9 cellular contexts compared by ENCODE assay signal in the genomic region with DNA sequence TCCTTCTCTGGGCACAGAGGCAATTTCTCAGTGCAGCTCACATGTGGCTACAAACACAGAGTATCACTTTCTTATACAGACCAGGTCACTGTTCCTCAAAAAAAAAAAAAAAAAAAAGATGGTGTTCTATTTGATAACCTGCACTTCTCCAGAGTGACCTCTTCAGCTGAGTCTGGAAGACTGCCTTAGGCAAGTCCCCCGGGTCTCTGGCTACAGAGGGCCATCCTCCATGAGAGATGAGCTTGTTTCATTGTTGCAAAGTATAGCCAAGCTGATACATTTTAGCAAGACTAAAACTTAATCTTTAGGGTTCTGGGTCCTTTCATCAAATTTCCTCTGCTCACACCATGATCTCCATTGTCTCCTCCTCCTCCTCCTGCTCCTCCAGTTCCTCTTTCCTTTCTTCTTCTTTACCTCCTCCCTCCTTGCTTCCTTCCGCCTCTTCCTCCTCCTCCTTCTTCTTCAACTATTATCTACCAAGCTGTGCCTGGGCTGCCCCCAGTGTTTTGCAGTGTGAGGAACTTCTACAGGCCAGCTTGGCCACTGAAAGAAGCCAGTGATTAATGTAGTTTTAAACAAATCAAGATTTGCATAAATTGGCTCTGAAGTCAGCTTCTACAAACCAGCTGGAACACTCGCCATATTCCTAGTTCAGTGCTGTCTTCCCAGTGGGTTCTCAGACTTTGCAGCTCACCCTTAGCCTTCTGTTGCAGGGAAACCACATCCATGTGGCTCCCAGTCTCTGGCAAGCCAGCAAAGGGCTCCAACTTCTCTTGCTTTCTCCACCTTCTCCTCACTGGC.
DNase-seq lines count a peak whose midpoint lies in the region; ATAC-seq and TF ChIP-seq lines count a peak whose summit lies in the region.
"Had no signal": no experiment of that assay in that cellular context is flagged by ENCODE, and none has a peak within 500 bp of the region (broad histone marks: within the 10 kb centered on the region; RNA-seq: fewer than 3 reads in every experiment).

No MANE protein-coding gene starts in this region.

- H3K4me1 ChIP-seq in upper lobe of right lung, result peaks cover 22% of the 10 kb centered on the region

- H3K36me3 ChIP-seq in upper lobe of right lung, result no peaks in the 10 kb centered on the region

- no peaks in the 10 kb centered on the region for H3K9me3 ChIP-seq in upper lobe of right lung

- H3K27ac ChIP-seq in upper lobe of right lung, result no peak overlapping the region

- no peaks in the 10 kb centered on the region for H3K27me3 Mint-ChIP-seq in stimulated activated naive CD8-positive, alpha-beta T cell treated with anti-CD3 and anti-CD28 coated beads, Interleukin-15, Interleukin-2, amounts not matched to agents 100 ng/mL and 50 ng/mL, for 24 hours
- no peaks in the 10 kb centered on the region for H3K27me3 Mint-ChIP-seq in stimulated activated naive CD8-positive, alpha-beta T cell treated with anti-CD3 and anti-CD28 coated beads, Interleukin-15, amount 100 ng/mL, for 72 hours
- H3K27me3 Mint-ChIP-seq in mesothelial cell of epicardium (ENCODE audit: low read depth), result peaks cover 3% of the 10 kb centered on the region

- H3K4me3 Mint-ChIP-seq in stimulated activated naive CD8-positive, alpha-beta T cell treated with anti-CD3 and anti-CD28 coated beads, Interleukin-15, Interleukin-2, amounts not matched to agents 100 ng/mL and 50 ng/mL, for 24 hours, result no peak overlapping the region
- no peak overlapping the region for H3K4me3 Mint-ChIP-seq in stimulated activated naive CD8-positive, alpha-beta T cell treated with anti-CD3 and anti-CD28 coated beads, Interleukin-15, amount 100 ng/mL, for 72 hours
- H3K4me3 Mint-ChIP-seq in mesothelial cell of epicardium, result no peak overlapping the region

- ATAC-seq in stimulated activated naive CD8-positive, alpha-beta T cell treated with anti-CD3 and anti-CD28 coated beads, Interleukin-15, amount 100 ng/mL, for 72 hours, result no peak
- ATAC-seq in HG02642 (IDR thresholded peaks at IDR 0.05; ENCODE audit: poor library complexity, unreplicated experiment), result no peak
- no peak for ATAC-seq in upper lobe of right lung
- no peak for ATAC-seq in HG03280 (IDR thresholded peaks at IDR 0.05; ENCODE audit: unreplicated experiment)

- TF ChIP-seq CTCF in upper lobe of right lung (IDR thresholded peaks at IDR 0.05), result no peak
- no peak for TF ChIP-seq CTCF in mesothelial cell of epicardium (IDR thresholded peaks at IDR 0.05; ENCODE audit: unreplicated experiment)

- no peaks in the 10 kb centered on the region for H3K27me3 ChIP-seq in upper lobe of right lung

- no peaks in the 10 kb centered on the region for H3K36me3 Mint-ChIP-seq in stimulated activated naive CD8-positive, alpha-beta T cell treated with anti-CD3 and anti-CD28 coated beads, Interleukin-15, Interleukin-2, amounts not matched to agents 100 ng/mL and 50 ng/mL, for 24 hours (ENCODE audit: low read depth)
- no peaks in the 10 kb centered on the region for H3K36me3 Mint-ChIP-seq in mesothelial cell of epicardium

- H3K4me1 Mint-ChIP-seq in stimulated activated naive CD8-positive, alpha-beta T cell treated with anti-CD3 and anti-CD28 coated beads, Interleukin-15, Interleukin-2, amounts not matched to agents 100 ng/mL and 50 ng/mL, for 24 hours (ENCODE audit: low read depth), result peaks cover 79% of the 10 kb centered on the region
- H3K4me1 Mint-ChIP-seq in stimulated activated naive CD8-positive, alpha-beta T cell treated with anti-CD3 and anti-CD28 coated beads, Interleukin-15, amount 100 ng/mL, for 72 hours, result peaks cover 73% of the 10 kb centered on the region
- peaks cover 38% of the 10 kb centered on the region for H3K4me1 Mint-ChIP-seq in mesothelial cell of epicardium

- no peak overlapping the region for H3K4me3 ChIP-seq in upper lobe of right lung

- intact Hi-C loops in upper lobe of right lung (cut with DNase I), result no loop called here

- H3K9me3 Mint-ChIP-seq in stimulated activated naive CD8-positive, alpha-beta T cell treated with anti-CD3 and anti-CD28 coated beads, Interleukin-15, Interleukin-2, amounts not matched to agents 100 ng/mL and 50 ng/mL, for 24 hours, result no peaks in the 10 kb centered on the region
- no peaks in the 10 kb centered on the region for H3K9me3 Mint-ChIP-seq in stimulated activated naive CD8-positive, alpha-beta T cell treated with anti-CD3 and anti-CD28 coated beads, Interleukin-15, amount 100 ng/mL, for 72 hours
- H3K9me3 Mint-ChIP-seq in mesothelial cell of epicardium, result no peaks in the 10 kb centered on the region

- DNase-seq in stimulated activated naive CD8-positive, alpha-beta T cell treated with anti-CD3 and anti-CD28 coated beads, Interleukin-15, amount 100 ng/mL, for 72 hours, result no peak
- DNase-seq in OCI-M1 (lab: John Stamatoyannopoulos, UW) (peak; percentile 91), fibroblast of peridontal ligament (ENCODE audit: extremely low read depth) (peak; percentile 62), upper lobe of right lung (no peak), mesothelial cell of epicardium (ENCODE audit: low spot score in 2 of 2, unreplicated experiment in 2 of 2) (no peak)
- DNase-seq: stimulated activated CD4-positive, alpha-beta T cell treated with anti-CD3 and anti-CD28 coated beads, Interleukin-1b, Interleukin-23, amount 100 ng/mL, for 48 hours had no signal

- H3K27ac Mint-ChIP-seq in stimulated activated naive CD8-positive, alpha-beta T cell treated with anti-CD3 and anti-CD28 coated beads, Interleukin-15, Interleukin-2, amounts not matched to agents 100 ng/mL and 50 ng/mL, for 24 hours, result peak overlapping the region; percentile 70
- H3K27ac Mint-ChIP-seq in stimulated activated naive CD8-positive, alpha-beta T cell treated with anti-CD3 and anti-CD28 coated beads, Interleukin-15, amount 100 ng/mL, for 72 hours, result peak overlapping the region in 1 of 2 donors; percentile 21
- no peak overlapping the region for H3K27ac Mint-ChIP-seq in mesothelial cell of epicardium

Comparison
In these comparisons a context has a peak if more than half of its experiments do, and no peak if none do; other contexts are left out.
1. DNase-seq: peak in OCI-M1 (single experiment) and fibroblast of peridontal ligament (single experiment); none in stimulated activated naive CD8-positive, alpha-beta T cell treated with anti-CD3 and anti-CD28 coated beads, Interleukin-15, amount 100 ng/mL, for 72 hours (0 of 2), upper lobe of right lung (single experiment) and mesothelial cell of epicardium (0 of 2).